ENCODE assay signal across 14 cellular contexts in genomic region chr7:22480523-22481075, GRCh38. TPM values are rescaled to one million over a fixed set of nuclear protein-coding genes. Genes with fewer than 3 reads are reported as not detected.
DNase-seq lines count a peak whose midpoint lies in the region; ATAC-seq lines count a peak whose summit lies in the region.
"Had no signal": no experiment of that assay in that cellular context is flagged by ENCODE, and none has a peak within 500 bp of the region (broad histone marks: within the 10 kb centered on the region; RNA-seq: fewer than 3 reads in every experiment).

No MANE protein-coding gene starts in this region.

- H3K9me3 Mint-ChIP-seq in activated CD4-positive, alpha-beta memory T cell treated with anti-CD3 and anti-CD28 coated beads, Interleukin-2, amount 10 ng/mL, durations not matched to agents 7 days and 5 days: no peaks in the 10 kb centered on the region

- no peak overlapping the region for H3K27ac Mint-ChIP-seq in activated CD4-positive, alpha-beta memory T cell treated with anti-CD3 and anti-CD28 coated beads, Interleukin-2, amount 10 ng/mL, durations not matched to agents 7 days and 5 days
- H3K27ac Mint-ChIP-seq: T-helper 17 cell had no signal

- H3K27me3 Mint-ChIP-seq in activated CD4-positive, alpha-beta memory T cell treated with anti-CD3 and anti-CD28 coated beads, Interleukin-2, amount 10 ng/mL, durations not matched to agents 7 days and 5 days: peaks cover 4% of the 10 kb centered on the region

- no peak overlapping the region for H3K4me3 Mint-ChIP-seq in activated CD4-positive, alpha-beta memory T cell treated with anti-CD3 and anti-CD28 coated beads, Interleukin-2, amount 10 ng/mL, durations not matched to agents 7 days and 5 days
- H3K4me3 Mint-ChIP-seq: T-helper 17 cell had no signal

- H3K36me3 Mint-ChIP-seq in activated CD4-positive, alpha-beta memory T cell treated with anti-CD3 and anti-CD28 coated beads, Interleukin-2, amount 10 ng/mL, durations not matched to agents 7 days and 5 days (ENCODE audit: low read depth): no peaks in the 10 kb centered on the region

- CTCF ChIA-PET in activated CD4-positive, alpha-beta memory T cell treated with anti-CD3 and anti-CD28 coated beads, Interleukin-2, amount 10 ng/mL, durations not matched to agents 7 days and 5 days (lab: Charles Lee): interaction anchor here (1.2 kb wide), 1 partner anchor 371 kb away, joined by 3 read pairs; no protein-coding TSS in a partner anchor

- POLR2A ChIA-PET in activated CD4-positive, alpha-beta memory T cell treated with anti-CD3 and anti-CD28 coated beads, Interleukin-2, amount 10 ng/mL, durations not matched to agents 7 days and 5 days (lab: Charles Lee): no interaction called here

- DNase-seq in DMS153 (lab: John Stamatoyannopoulos, UW) (peak; percentile 55), DMS153 treated with DMSO at 0.1 percent for 48 hours (lab: John Stamatoyannopoulos, UW; ENCODE audit: unreplicated experiment) (no peak), DMS79 (lab: John Stamatoyannopoulos, UW) (peak; percentile 47), NCI-H2081 (lab: John Stamatoyannopoulos, UW) (peak; percentile 33 to 51), SK-MEL-5 (ENCODE audit: low read depth, low spot score) (peak; percentile 25)
- DNase-seq in activated CD4-positive, alpha-beta memory T cell treated with anti-CD3 and anti-CD28 coated beads, Interleukin-2, amount 10 ng/mL, durations not matched to agents 7 days and 5 days: no peak
- DNase-seq: 8988T, GM23248, NCI-H1694 treated with DMSO at 0.1 percent for 48 hours, T-helper 17 cell had no signal

- in situ Hi-C loops in SK-MEL-5 (cut with HindIII; ENCODE audit: low pct_unique_long_range_greater_than_20kb, low sequenced_read_pairs): no loop called here

- ATAC-seq in GM19395 (IDR thresholded peaks at IDR 0.05; ENCODE audit: unreplicated experiment): no peak
- ATAC-seq in HG03378 (IDR thresholded peaks at IDR 0.05; ENCODE audit: unreplicated experiment): no peak
- ATAC-seq: HCT116, Right ventricle myocardium inferior, T-helper 17 cell had no signal

- H3K4me1 Mint-ChIP-seq in activated CD4-positive, alpha-beta memory T cell treated with anti-CD3 and anti-CD28 coated beads, Interleukin-2, amount 10 ng/mL, durations not matched to agents 7 days and 5 days: peaks cover 14% of the 10 kb centered on the region
- H3K4me1 Mint-ChIP-seq: T-helper 17 cell had no signal

RNA-seq across cellular contexts. Expression of gene STEAP1B, which starts 19.4 kb away (rescaled TPM):
- 61.7 and 64.1 TPM in 2 replicates for total RNA-seq in SK-MEL-5 (2014; rRNA removed; shearing (Covaris generic))
- polyA plus RNA-seq in SK-MEL-5 (2015; cell fraction: cytosol; rRNA removed): 51.8 and 58.5 TPM in 2 replicates
- 30.2 and 46.1 TPM in 2 replicates for polyA plus RNA-seq in SK-MEL-5 (2015; cell fraction: nucleus; rRNA removed)
- total RNA-seq in activated CD4-positive, alpha-beta memory T cell treated with anti-CD3 and anti-CD28 coated beads, Interleukin-2, amount 10 ng/mL, durations not matched to agents 7 days and 5 days: under 1 TPM; 0.30 to 0.33 TPM
- total RNA-seq: Right ventricle myocardium inferior had no signal

Comparison
In these comparisons a context has a peak if more than half of its experiments do, and no peak if none do; other contexts are left out.
1. DNase-seq: peak in DMS153 (single experiment), DMS79 (single experiment), NCI-H2081 (2 of 2) and SK-MEL-5 (single experiment); none in DMS153 treated with DMSO at 0.1 percent for 48 hours (single experiment) and activated CD4-positive, alpha-beta memory T cell treated with anti-CD3 and anti-CD28 coated beads, Interleukin-2, amount 10 ng/mL, durations not matched to agents 7 days and 5 days (single experiment).
2. RNA of gene STEAP1B, which starts 19.4 kb away (total RNA-seq): 61.7 to 64.1 TPM in SK-MEL-5; 0.30 to 0.33 TPM in activated CD4-positive, alpha-beta memory T cell treated with anti-CD3 and anti-CD28 coated beads, Interleukin-2, amount 10 ng/mL, durations not matched to agents 7 days and 5 days; every median in the first group is over 10 times any median in the second.